ENCODE assay signal across 16 cellular contexts in genomic region chr5:135249658-135250057, GRCh38.
A peak's percentile ranks its signal among the peaks of the same experiment; 100 is the strongest.
DNase-seq lines count a peak whose midpoint lies in the region; ATAC-seq and TF ChIP-seq lines count a peak whose summit lies in the region.
"Had no signal": no experiment of that assay in that cellular context is flagged by ENCODE, and none has a peak within 500 bp of the region (broad histone marks: within the 10 kb centered on the region; RNA-seq: fewer than 3 reads in every experiment).

No MANE protein-coding gene starts in this region.

- 0 out of 2 replicates have a peak overlapping the region, but pooled peaks have one; percentile 6 for H3K4me2 ChIP-seq in BLaER1

- H3K4me3 Mint-ChIP-seq in HFFc6 = no peak overlapping the region
- H3K4me3 Mint-ChIP-seq in endothelial cell (ENCODE audit: unreplicated experiment) = no peak overlapping the region
- H3K4me3 Mint-ChIP-seq in natural killer cell treated with Interleukin-12 subunit alpha and Interleukin-12 subunit beta and Interleukin-15 and Interleukin-18, amount 100 ng/mL, for 72 hours = no peak overlapping the region
- H3K4me3 Mint-ChIP-seq: CD4-positive, alpha-beta memory T cell; memory B cell had no signal

- H3K27ac ChIP-seq in BLaER1 (no peak overlapping the region), brain microvascular endothelial cell (no peak overlapping the region), prostate gland (no peak overlapping the region)

- H3K4me1 ChIP-seq in BLaER1 (peaks cover 36% of the 10 kb centered on the region), prostate gland (replicated peaks) (no peaks in the 10 kb centered on the region)

- H3K4me3 ChIP-seq in BLaER1 (no peak overlapping the region), brain microvascular endothelial cell (ENCODE audit: low read depth, low read length) (no peak overlapping the region), prostate gland (no peak overlapping the region)

- no peaks in the 10 kb centered on the region for H4K20me1 ChIP-seq in BLaER1

- H3K27me3 Mint-ChIP-seq in HFFc6 (ENCODE audit: insufficient read depth) (peaks cover 4% of the 10 kb centered on the region), endothelial cell (ENCODE audit: unreplicated experiment) (peaks cover 4% of the 10 kb centered on the region)
- H3K27me3 Mint-ChIP-seq in natural killer cell treated with Interleukin-12 subunit alpha and Interleukin-12 subunit beta and Interleukin-15 and Interleukin-18, amount 100 ng/mL, for 72 hours = peaks cover 0 to 11% of the 10 kb centered on the region in 2 donors

- peaks cover 14% of the 10 kb centered on the region for H3K9me3 ChIP-seq in BLaER1
- H3K9me3 ChIP-seq in prostate gland = no peaks in the 10 kb centered on the region

- H3K4me1 Mint-ChIP-seq in HFFc6 (ENCODE audit: low read depth) = peaks cover 80% of the 10 kb centered on the region
- no peaks in the 10 kb centered on the region for H3K4me1 Mint-ChIP-seq in endothelial cell (ENCODE audit: unreplicated experiment)
- H3K4me1 Mint-ChIP-seq in natural killer cell treated with Interleukin-12 subunit alpha and Interleukin-12 subunit beta and Interleukin-15 and Interleukin-18, amount 100 ng/mL, for 72 hours (ENCODE audit: low read depth in 2 of 2) = no peaks in the 10 kb centered on the region
- H3K4me1 Mint-ChIP-seq: CD4-positive, alpha-beta memory T cell; memory B cell had no signal

- no peak for TF ChIP-seq POLR2A in prostate gland (IDR thresholded peaks at IDR 0.05)

- peaks cover 6% of the 10 kb centered on the region; the same call in 1 of the 2 replicates for H3K36me3 Mint-ChIP-seq in HFFc6 (ENCODE audit: low read depth)
- no peaks in the 10 kb centered on the region for H3K36me3 Mint-ChIP-seq in endothelial cell (ENCODE audit: low read depth, unreplicated experiment)
- H3K36me3 Mint-ChIP-seq in natural killer cell treated with Interleukin-12 subunit alpha and Interleukin-12 subunit beta and Interleukin-15 and Interleukin-18, amount 100 ng/mL, for 72 hours = no peaks in the 10 kb centered on the region
- H3K36me3 Mint-ChIP-seq: CD4-positive, alpha-beta memory T cell; memory B cell had no signal

- no peak for TF ChIP-seq CTCF in HFFc6 (IDR thresholded peaks at IDR 0.05)
- TF ChIP-seq CTCF in brain microvascular endothelial cell (IDR thresholded peaks at IDR 0.05; ENCODE audit: low read depth, low read length, missing control alignments) = no peak
- no peak for TF ChIP-seq CTCF in prostate gland (IDR thresholded peaks at IDR 0.05)
- TF ChIP-seq CTCF in endothelial cell (IDR thresholded peaks at IDR 0.05; ENCODE audit: unreplicated experiment) = no peak

- peak overlapping the region; percentile 65 for H3K27ac Mint-ChIP-seq in HFFc6
- H3K27ac Mint-ChIP-seq in endothelial cell (ENCODE audit: unreplicated experiment) = no peak overlapping the region
- no peak overlapping the region for H3K27ac Mint-ChIP-seq in natural killer cell treated with Interleukin-12 subunit alpha and Interleukin-12 subunit beta and Interleukin-15 and Interleukin-18, amount 100 ng/mL, for 72 hours
- H3K27ac Mint-ChIP-seq: activated T-helper 2 cell treated with anti-CD3 and anti-CD28 coated beads, Interferon-gamma antibody, Interleukin-2, Interleukin-4, amounts not matched to agents 10 μg/mL and 5 μg/mL and 100 μg/mL, durations not matched to agents 14 hours and 24 hours and 36 hours; CD4-positive, alpha-beta memory T cell; memory B cell had no signal

- H3K36me3 ChIP-seq in BLaER1 = no peaks in the 10 kb centered on the region
- H3K36me3 ChIP-seq in brain microvascular endothelial cell (replicated peaks) = no peaks in the 10 kb centered on the region
- H3K36me3 ChIP-seq in prostate gland = no peaks in the 10 kb centered on the region

- H3K27me3 ChIP-seq in BLaER1 = no peaks in the 10 kb centered on the region
- H3K27me3 ChIP-seq in brain microvascular endothelial cell (replicated peaks) = no peaks in the 10 kb centered on the region
- no peaks in the 10 kb centered on the region for H3K27me3 ChIP-seq in prostate gland (replicated peaks; ENCODE audit: insufficient read depth)

- H3K9ac ChIP-seq in BLaER1 = no peak overlapping the region

- no peak for ATAC-seq in natural killer cell treated with Interleukin-12 subunit alpha and Interleukin-12 subunit beta and Interleukin-15 and Interleukin-18, amount 100 ng/mL, for 72 hours
- no peak for ATAC-seq in GM19452 (IDR thresholded peaks at IDR 0.05; ENCODE audit: unreplicated experiment)

- in situ Hi-C loops in brain microvascular endothelial cell (cut with HindIII; ENCODE audit: low pct_ligation_motif_present, low sequenced_read_pairs) = no loop called here

- 92% methylated on average over 5 of the region's 5 CpGs for WGBS in prostate gland

- no peaks in the 10 kb centered on the region for H3K9me3 Mint-ChIP-seq in HFFc6
- no peaks in the 10 kb centered on the region for H3K9me3 Mint-ChIP-seq in endothelial cell (ENCODE audit: unreplicated experiment)
- H3K9me3 Mint-ChIP-seq in natural killer cell treated with Interleukin-12 subunit alpha and Interleukin-12 subunit beta and Interleukin-15 and Interleukin-18, amount 100 ng/mL, for 72 hours = no peaks in the 10 kb centered on the region
- H3K9me3 Mint-ChIP-seq: activated T-helper 2 cell treated with anti-CD3 and anti-CD28 coated beads, Interferon-gamma antibody, Interleukin-2, Interleukin-4, amounts not matched to agents 10 μg/mL and 5 μg/mL and 100 μg/mL, durations not matched to agents 14 hours and 24 hours and 36 hours had no signal

- DNase-seq in HFFc6 (peak; percentile 55), brain microvascular endothelial cell (peak; percentile 37), prostate gland (ENCODE audit: low spot score) (peak; percentile 1), endothelial cell (ENCODE audit: low spot score) (no peak), middle frontal gyrus (ENCODE audit: extremely low spot score, low spot score) (no peak)
- no peak for DNase-seq in natural killer cell treated with Interleukin-12 subunit alpha and Interleukin-12 subunit beta and Interleukin-15 and Interleukin-18, amount 100 ng/mL, for 72 hours (ENCODE audit: low spot score)
- DNase-seq: CD4-positive, alpha-beta memory T cell; NCI-H187; NCI-H345; stimulated activated naive CD4-positive, alpha-beta T cell treated with Interleukin-2 at 50 U/mL for 16 hours; SW 1271; trophoblast cell had no signal

- intact Hi-C loops in prostate gland (cut with DNase I) = no loop called here

Comparison
In these comparisons a context has a peak if more than half of its experiments do, and no peak if none do; other contexts are left out.
1. DNase-seq: peak in HFFc6 (single experiment), brain microvascular endothelial cell (single experiment) and prostate gland (single experiment); none in endothelial cell (single experiment), natural killer cell treated with Interleukin-12 subunit alpha and Interleukin-12 subunit beta and Interleukin-15 and Interleukin-18, amount 100 ng/mL, for 72 hours (single experiment) and middle frontal gyrus (single experiment).